ENCODE assay signal across 1 cellular context in the genomic region with DNA sequence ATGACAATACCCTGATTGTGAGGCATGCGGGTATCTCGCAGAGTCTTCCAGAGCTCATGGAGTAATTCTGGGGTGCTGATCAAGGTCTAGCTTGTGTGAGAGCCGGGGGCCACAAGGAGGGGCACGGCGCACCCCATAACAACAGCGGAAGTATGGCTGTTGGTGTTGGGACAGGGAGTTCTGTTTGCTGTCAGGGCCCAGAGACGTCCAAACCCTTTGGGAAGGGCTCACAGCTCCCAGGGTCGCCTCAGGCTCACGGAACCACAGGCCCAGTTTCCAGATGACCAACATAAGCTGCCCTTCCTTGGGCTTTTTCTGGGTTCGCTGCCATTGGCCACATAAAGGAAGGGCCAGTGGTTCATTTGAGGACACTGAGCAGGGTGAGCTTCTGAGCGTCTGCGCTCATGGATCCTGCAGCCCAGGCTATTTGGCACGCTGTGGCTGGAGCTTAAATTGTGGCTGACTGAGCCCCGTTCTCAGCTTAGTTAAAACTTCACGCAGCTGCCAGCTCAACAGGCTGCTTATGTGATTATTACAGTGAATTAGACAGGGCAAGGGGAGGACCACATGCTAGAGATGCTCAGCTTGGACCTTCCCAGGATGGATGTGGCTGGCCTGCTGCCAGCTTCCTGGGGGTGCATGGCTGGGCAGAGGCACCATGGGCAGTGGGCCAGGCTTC.
TF ChIP-seq lines count a peak whose summit lies in the region.

No MANE protein-coding gene starts in this region.

TF ChIP-seq in GM23338, 12 proteins besides CTCF, POLR2A, EP300 and RAD21:
- TF ChIP-seq, protein P1, sequence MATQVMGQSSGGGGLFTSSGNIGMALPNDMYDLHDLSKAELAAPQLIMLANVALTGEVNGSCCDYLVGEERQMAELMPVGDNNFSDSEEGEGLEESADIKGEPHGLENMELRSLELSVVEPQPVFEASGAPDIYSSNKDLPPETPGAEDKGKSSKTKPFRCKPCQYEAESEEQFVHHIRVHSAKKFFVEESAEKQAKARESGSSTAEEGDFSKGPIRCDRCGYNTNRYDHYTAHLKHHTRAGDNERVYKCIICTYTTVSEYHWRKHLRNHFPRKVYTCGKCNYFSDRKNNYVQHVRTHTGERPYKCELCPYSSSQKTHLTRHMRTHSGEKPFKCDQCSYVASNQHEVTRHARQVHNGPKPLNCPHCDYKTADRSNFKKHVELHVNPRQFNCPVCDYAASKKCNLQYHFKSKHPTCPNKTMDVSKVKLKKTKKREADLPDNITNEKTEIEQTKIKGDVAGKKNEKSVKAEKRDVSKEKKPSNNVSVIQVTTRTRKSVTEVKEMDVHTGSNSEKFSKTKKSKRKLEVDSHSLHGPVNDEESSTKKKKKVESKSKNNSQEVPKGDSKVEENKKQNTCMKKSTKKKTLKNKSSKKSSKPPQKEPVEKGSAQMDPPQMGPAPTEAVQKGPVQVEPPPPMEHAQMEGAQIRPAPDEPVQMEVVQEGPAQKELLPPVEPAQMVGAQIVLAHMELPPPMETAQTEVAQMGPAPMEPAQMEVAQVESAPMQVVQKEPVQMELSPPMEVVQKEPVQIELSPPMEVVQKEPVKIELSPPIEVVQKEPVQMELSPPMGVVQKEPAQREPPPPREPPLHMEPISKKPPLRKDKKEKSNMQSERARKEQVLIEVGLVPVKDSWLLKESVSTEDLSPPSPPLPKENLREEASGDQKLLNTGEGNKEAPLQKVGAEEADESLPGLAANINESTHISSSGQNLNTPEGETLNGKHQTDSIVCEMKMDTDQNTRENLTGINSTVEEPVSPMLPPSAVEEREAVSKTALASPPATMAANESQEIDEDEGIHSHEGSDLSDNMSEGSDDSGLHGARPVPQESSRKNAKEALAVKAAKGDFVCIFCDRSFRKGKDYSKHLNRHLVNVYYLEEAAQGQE (IDR thresholded peaks at IDR 0.05; ENCODE audit: unreplicated experiment): no peak
- TF ChIP-seq NANOG (IDR thresholded peaks at IDR 0.05; ENCODE audit: borderline replicate concordance) (no peak), CREB1 (CRISPR knock-in tag; IDR thresholded peaks at IDR 0.05; ENCODE audit: low read depth) (no peak), STAT1 (IDR thresholded peaks at IDR 0.05; ENCODE audit: unreplicated experiment) (no peak), ZNF331 (CRISPR knock-in tag; IDR thresholded peaks at IDR 0.05; ENCODE audit: low read depth) (no peak), EZH2 (IDR thresholded peaks at IDR 0.05; ENCODE audit: low read depth, unreplicated experiment) (no peak), ZNF114 (CRISPR knock-in tag; IDR thresholded peaks at IDR 0.05) (no peak), JUNB (IDR thresholded peaks at IDR 0.05; ENCODE audit: unreplicated experiment) (no peak), POLR2AphosphoS5 (IDR thresholded peaks at IDR 0.05; ENCODE audit: low read depth) (no peak)
- TF ChIP-seq, protein P2, sequence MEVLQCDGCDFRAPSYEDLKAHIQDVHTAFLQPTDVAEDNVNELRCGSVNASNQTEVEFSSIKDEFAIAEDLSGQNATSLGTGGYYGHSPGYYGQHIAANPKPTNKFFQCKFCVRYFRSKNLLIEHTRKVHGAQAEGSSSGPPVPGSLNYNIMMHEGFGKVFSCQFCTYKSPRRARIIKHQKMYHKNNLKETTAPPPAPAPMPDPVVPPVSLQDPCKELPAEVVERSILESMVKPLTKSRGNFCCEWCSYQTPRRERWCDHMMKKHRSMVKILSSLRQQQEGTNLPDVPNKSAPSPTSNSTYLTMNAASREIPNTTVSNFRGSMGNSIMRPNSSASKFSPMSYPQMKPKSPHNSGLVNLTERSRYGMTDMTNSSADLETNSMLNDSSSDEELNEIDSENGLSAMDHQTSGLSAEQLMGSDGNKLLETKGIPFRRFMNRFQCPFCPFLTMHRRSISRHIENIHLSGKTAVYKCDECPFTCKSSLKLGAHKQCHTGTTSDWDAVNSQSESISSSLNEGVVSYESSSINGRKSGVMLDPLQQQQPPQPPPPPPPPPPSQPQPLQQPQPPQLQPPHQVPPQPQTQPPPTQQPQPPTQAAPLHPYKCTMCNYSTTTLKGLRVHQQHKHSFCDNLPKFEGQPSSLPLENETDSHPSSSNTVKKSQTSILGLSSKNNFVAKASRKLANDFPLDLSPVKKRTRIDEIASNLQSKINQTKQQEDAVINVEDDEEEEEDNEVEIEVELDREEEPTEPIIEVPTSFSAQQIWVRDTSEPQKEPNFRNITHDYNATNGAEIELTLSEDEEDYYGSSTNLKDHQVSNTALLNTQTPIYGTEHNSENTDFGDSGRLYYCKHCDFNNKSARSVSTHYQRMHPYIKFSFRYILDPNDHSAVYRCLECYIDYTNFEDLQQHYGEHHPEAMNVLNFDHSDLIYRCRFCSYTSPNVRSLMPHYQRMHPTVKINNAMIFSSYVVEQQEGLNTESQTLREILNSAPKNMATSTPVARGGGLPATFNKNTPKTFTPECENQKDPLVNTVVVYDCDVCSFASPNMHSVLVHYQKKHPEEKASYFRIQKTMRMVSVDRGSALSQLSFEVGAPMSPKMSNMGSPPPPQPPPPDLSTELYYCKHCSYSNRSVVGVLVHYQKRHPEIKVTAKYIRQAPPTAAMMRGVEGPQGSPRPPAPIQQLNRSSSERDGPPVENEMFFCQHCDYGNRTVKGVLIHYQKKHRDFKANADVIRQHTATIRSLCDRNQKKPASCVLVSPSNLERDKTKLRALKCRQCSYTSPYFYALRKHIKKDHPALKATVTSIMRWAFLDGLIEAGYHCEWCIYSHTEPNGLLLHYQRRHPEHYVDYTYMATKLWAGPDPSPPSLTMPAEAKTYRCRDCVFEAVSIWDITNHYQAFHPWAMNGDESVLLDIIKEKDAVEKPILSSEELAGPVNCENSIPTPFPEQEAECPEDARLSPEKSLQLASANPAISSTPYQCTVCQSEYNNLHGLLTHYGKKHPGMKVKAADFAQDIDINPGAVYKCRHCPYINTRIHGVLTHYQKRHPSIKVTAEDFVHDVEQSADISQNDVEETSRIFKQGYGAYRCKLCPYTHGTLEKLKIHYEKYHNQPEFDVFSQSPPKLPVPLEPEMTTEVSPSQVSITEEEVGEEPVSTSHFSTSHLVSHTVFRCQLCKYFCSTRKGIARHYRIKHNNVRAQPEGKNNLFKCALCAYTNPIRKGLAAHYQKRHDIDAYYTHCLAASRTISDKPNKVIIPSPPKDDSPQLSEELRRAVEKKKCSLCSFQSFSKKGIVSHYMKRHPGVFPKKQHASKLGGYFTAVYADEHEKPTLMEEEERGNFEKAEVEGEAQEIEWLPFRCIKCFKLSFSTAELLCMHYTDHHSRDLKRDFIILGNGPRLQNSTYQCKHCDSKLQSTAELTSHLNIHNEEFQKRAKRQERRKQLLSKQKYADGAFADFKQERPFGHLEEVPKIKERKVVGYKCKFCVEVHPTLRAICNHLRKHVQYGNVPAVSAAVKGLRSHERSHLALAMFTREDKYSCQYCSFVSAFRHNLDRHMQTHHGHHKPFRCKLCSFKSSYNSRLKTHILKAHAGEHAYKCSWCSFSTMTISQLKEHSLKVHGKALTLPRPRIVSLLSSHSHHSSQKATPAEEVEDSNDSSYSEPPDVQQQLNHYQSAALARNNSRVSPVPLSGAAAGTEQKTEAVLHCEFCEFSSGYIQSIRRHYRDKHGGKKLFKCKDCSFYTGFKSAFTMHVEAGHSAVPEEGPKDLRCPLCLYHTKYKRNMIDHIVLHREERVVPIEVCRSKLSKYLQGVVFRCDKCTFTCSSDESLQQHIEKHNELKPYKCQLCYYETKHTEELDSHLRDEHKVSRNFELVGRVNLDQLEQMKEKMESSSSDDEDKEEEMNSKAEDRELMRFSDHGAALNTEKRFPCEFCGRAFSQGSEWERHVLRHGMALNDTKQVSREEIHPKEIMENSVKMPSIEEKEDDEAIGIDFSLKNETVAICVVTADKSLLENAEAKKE (CRISPR knock-in tag; IDR thresholded peaks at IDR 0.05): no peak
- TF ChIP-seq, protein P3, sequence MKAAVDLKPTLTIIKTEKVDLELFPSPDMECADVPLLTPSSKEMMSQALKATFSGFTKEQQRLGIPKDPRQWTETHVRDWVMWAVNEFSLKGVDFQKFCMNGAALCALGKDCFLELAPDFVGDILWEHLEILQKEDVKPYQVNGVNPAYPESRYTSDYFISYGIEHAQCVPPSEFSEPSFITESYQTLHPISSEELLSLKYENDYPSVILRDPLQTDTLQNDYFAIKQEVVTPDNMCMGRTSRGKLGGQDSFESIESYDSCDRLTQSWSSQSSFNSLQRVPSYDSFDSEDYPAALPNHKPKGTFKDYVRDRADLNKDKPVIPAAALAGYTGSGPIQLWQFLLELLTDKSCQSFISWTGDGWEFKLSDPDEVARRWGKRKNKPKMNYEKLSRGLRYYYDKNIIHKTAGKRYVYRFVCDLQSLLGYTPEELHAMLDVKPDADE (IDR thresholded peaks at IDR 0.05): no peak
TF ChIP-seq in GM23338: peak in this region for 0.
